In genomic region chr15:61138151-61138550, GRCh38 we compare ENCODE assay signal across 19 cellular contexts.
"Had no signal": no experiment of that assay in that cellular context is flagged by ENCODE, and none has a peak within 500 bp of the region (broad histone marks: within the 10 kb centered on the region; RNA-seq: fewer than 3 reads in every experiment).

No MANE protein-coding gene starts in this region.

- H3K4me3 ChIP-seq: coronary artery, ovary, right lobe of liver, tibial artery had no signal

- H3K27me3 ChIP-seq: ovary, right lobe of liver, tibial artery had no signal

- H3K36me3 ChIP-seq: ovary, right lobe of liver, tibial artery had no signal

- DNase-seq: activated CD4-positive, alpha-beta T cell treated with anti-CD3 and anti-CD28 coated beads for 48 hours; activated CD4-positive, CD25-positive, alpha-beta regulatory T cell; activated CD8-positive, alpha-beta T cell treated with anti-CD3 and anti-CD28 coated beads for 36 hours; activated naive CD4-positive, alpha-beta T cell treated with anti-CD3 and anti-CD28 coated beads for 36 hours; activated T-cell treated with anti-CD3 and anti-CD28 coated beads, Interleukin-2, amount 50 U/mL, for 24 hours; anterior cingulate cortex; erythroblast; immature natural killer cell; left cardiac atrium; mesendoderm; naive thymus-derived CD4-positive, alpha-beta T cell; ovary; right lobe of liver; stimulated activated CD8-positive, alpha-beta memory T cell treated with anti-CD3 and anti-CD28 coated beads, Interleukin-4, amount 100 ng/mL, for 48 hours; stimulated activated naive CD4-positive, alpha-beta T cell; T-helper 1 cell; T-helper 9 cell; tibial artery had no signal
